ENCODE assay signal across 20 cellular contexts in genomic region chr2:122062506-122062905, GRCh38.
"Had no signal": no experiment of that assay in that cellular context is flagged by ENCODE, and none has a peak within 500 bp of the region (broad histone marks: within the 10 kb centered on the region; RNA-seq: fewer than 3 reads in every experiment).

No MANE protein-coding gene starts in this region.

- DNase-seq: KBM-7, MV-4-11, NCI-H1092, NCI-H1105 treated with DMSO at 0.1 percent for 48 hours, NCI-H1417 treated with DMSO at 0.1 percent for 48 hours, NCI-H146, NCI-H1930, NCI-H2081, NCI-H2107, NCI-H2227 treated with DMSO at 0.1 percent for 48 hours, NCI-H510A, NCI-H524 treated with DMSO at 0.1 percent for 48 hours, NCI-H69, NCI-H774, SHP77 had no signal

- H3K27ac Mint-ChIP-seq: IgD-negative memory B cell had no signal

- H3K4me3 Mint-ChIP-seq: IgD-negative memory B cell had no signal

- H3K4me1 Mint-ChIP-seq: IgD-negative memory B cell had no signal

- H3K36me3 Mint-ChIP-seq: IgD-negative memory B cell had no signal

- H3K9me3 Mint-ChIP-seq: IgD-negative memory B cell had no signal

- ATAC-seq: SK-N-SH treated with all-trans-retinoic acid at 6 μM for 48 hours had no signal

- FAIRE-seq: HTR-8/SVneo, RCC 7860 had no signal

- H3K27ac ChIP-seq: RWPE1 had no signal
